Comparison of ENCODE assay signal across 8 cellular contexts in the genomic region with DNA sequence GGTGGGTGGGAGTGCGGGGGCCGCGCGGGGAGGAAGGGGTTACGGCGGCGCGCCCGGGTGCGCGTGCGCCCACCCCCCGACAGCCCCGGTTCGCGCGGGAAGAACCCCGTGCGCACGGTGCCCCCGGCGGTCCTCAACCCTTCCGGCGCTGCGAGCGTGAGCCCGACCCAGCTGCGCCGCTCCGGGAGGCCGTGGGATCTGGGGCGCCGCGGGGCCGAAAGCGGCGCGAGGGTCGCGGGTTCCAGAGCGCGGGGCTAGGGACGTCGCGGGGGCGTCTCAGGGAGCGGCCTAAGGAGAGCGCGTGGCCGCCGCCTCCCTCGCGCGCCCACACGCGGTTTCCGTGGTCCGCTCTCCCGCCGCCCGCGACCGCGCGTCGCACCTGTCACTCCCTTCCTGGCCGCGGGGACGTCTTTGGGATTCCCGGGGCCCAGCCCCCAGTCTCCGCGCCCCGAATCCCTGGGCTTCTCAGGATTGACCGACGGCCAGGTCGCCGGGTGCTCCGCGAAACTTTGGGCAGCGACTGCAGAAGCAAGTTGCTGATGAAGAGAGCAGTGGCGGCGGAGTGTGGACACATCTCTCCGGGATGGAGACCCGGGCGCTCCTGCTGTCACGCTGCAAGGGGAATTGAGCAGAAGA. TPM values are rescaled to one million over a fixed set of nuclear protein-coding genes. Genes with fewer than 3 reads are reported as not detected.
DNase-seq lines count a peak whose midpoint lies in the region; ATAC-seq, FAIRE-seq and TF ChIP-seq lines count a peak whose summit lies in the region.

No MANE protein-coding gene starts in this region.

- H3K4me1 ChIP-seq in Peyer's patch (peaks cover 0 to 25% (median 0%) of the 10 kb centered on the region in 4 donors), heart left ventricle (peaks cover 0 to 45% (median 14%) of the 10 kb centered on the region in 12 donors)

- H3K27ac Mint-ChIP-seq in activated naive CD8-positive, alpha-beta T cell treated with anti-CD3 and anti-CD28 coated beads for 36 hours: peak overlapping the region; percentile 85

- peak overlapping the region; percentile 96 for H3K4me3 Mint-ChIP-seq in activated naive CD8-positive, alpha-beta T cell treated with anti-CD3 and anti-CD28 coated beads for 36 hours

- TF ChIP-seq CTCF in Peyer's patch (IDR thresholded peaks at IDR 0.05) (peak in 2 of 6 experiments; percentile 20 to 21), heart left ventricle (IDR thresholded peaks at IDR 0.05) (no peak)

- FAIRE-seq in GM12891 (lab: Jason Lieb, UNC): peak; percentile 35

- H3K27me3 ChIP-seq in Peyer's patch: no peaks in the 10 kb centered on the region
- no peaks in the 10 kb centered on the region for H3K27me3 ChIP-seq in heart left ventricle

- H3K36me3 ChIP-seq in Peyer's patch (peaks cover 0 to 15% (median 0%) of the 10 kb centered on the region in 3 donors), heart left ventricle (peaks cover 0 to 18% (median 13%) of the 10 kb centered on the region in 9 donors)

- no peaks in the 10 kb centered on the region for H3K27me3 Mint-ChIP-seq in activated naive CD8-positive, alpha-beta T cell treated with anti-CD3 and anti-CD28 coated beads for 36 hours

- peaks cover 37% of the 10 kb centered on the region for H3K4me1 Mint-ChIP-seq in activated naive CD8-positive, alpha-beta T cell treated with anti-CD3 and anti-CD28 coated beads for 36 hours

- H3K27ac ChIP-seq in Peyer's patch: peak overlapping the region; percentile 91 to 97 (median 96)
- peak overlapping the region; percentile 90 to 99 (median 94) for H3K27ac ChIP-seq in heart left ventricle

- 0 to 20% (median 1%) methylated on average over 2 to 86 of the region's 86 CpGs for WGBS in heart left ventricle, 4 donors

- TF ChIP-seq POLR2A in GM12891 (IDR thresholded peaks at IDR 0.05; ENCODE audit: low read depth, low read length) (no peak), Peyer's patch (IDR thresholded peaks at IDR 0.05) (no peak), heart left ventricle (IDR thresholded peaks at IDR 0.05) (no peak)

- DNase-seq in GM12891 (ENCODE audit: insufficient read length, low spot score): peak; percentile 41
- DNase-seq in Peyer's patch: peak; percentile 54 to 74 (median 73)
- DNase-seq in activated naive CD8-positive, alpha-beta T cell treated with anti-CD3 and anti-CD28 coated beads for 36 hours: peak; percentile 54
- peak; percentile 45 to 74 (median 52) for DNase-seq in heart left ventricle
- peak; percentile 40 for DNase-seq in pons (ENCODE audit: low spot score)
- DNase-seq in NCI-H510A treated with DMSO at 0.1 percent for 48 hours (lab: John Stamatoyannopoulos, UW): no peak
- DNase-seq in A172 (ENCODE audit: low spot score): no peak

- no peaks in the 10 kb centered on the region for H3K9me3 ChIP-seq in Peyer's patch
- H3K9me3 ChIP-seq in heart left ventricle: no peaks in the 10 kb centered on the region

- ATAC-seq in HG02588 (IDR thresholded peaks at IDR 0.05; ENCODE audit: unreplicated experiment) (peak; percentile 23), heart left ventricle (peak in 2 of 4 donors; percentile 9 to 30)

- peak overlapping the region; percentile 66 to 96 (median 86) for H3K4me3 ChIP-seq in Peyer's patch
- H3K4me3 ChIP-seq in heart left ventricle: peak overlapping the region; percentile 76 to 99 (median 96)

- intact Hi-C loops in heart left ventricle (cut with DNase I): loop anchor here in 3 of 10 donors (5.0 to 10.0 kb wide), 4 partner anchors 61 to 241 kb away; partner anchors contain the start of genes MEI1 (in 1 of the 3), NAGA (in 1 of the 3), PHETA2 (in 1 of the 3) and SMDT1 (in 1 of the 3)

- H3K9me3 Mint-ChIP-seq in activated naive CD8-positive, alpha-beta T cell treated with anti-CD3 and anti-CD28 coated beads for 36 hours: peaks cover 5% of the 10 kb centered on the region

- H3K36me3 Mint-ChIP-seq in activated naive CD8-positive, alpha-beta T cell treated with anti-CD3 and anti-CD28 coated beads for 36 hours: peaks cover 54% of the 10 kb centered on the region

TF ChIP-seq in GM12891, 5 proteins besides CTCF, POLR2A, EP300 and RAD21:
- TF ChIP-seq TAF1 (IDR thresholded peaks at IDR 0.05; ENCODE audit: low read depth, low read length) (0 out of 2 replicates have a peak, but pooled peaks have one; percentile 35), PAX5 (IDR thresholded peaks at IDR 0.05; ENCODE audit: insufficient read depth, low read length, severe bottlenecking) (no peak)

RNA-seq across cellular contexts. Expression of gene SREBF2, which starts 0.6 kb away (rescaled TPM):
- 92.2 TPM for polyA plus RNA-seq in GM12891 (2012; ENCODE audit: low read depth, missing spikeins)
- total RNA-seq in Peyer's patch: 100 to 1,000 TPM in 3 of 4 donors, 10 to 100 TPM in 1; 66.0 to 221 (median 144) TPM
- total RNA-seq in activated naive CD8-positive, alpha-beta T cell treated with anti-CD3 and anti-CD28 coated beads for 36 hours: 10 to 100 TPM; 68.1 to 74.8 TPM
- total RNA-seq in heart left ventricle: 100 to 1,000 TPM in 3 of 9 donors, 10 to 100 TPM in 6; 49.1 to 109 (median 73.0) TPM
- polyA plus RNA-seq in heart left ventricle: 100 to 1,000 TPM in 1 of 2 donors, 10 to 100 TPM in 1; 39.4 to 115 TPM
- total RNA-seq in A172 (2014; rRNA removed; shearing (Covaris generic)): 15.8 and 17.7 TPM in 2 replicates

RNA-seq across cellular contexts. Expression of gene CCDC134, which starts 33.0 kb away (rescaled TPM):
- polyA plus RNA-seq in GM12891 (2012; ENCODE audit: low read depth, missing spikeins): 3.8 TPM
- total RNA-seq in Peyer's patch: 10 to 100 TPM in 2 of 4 donors, 1 to 10 TPM in 2; 8.1 to 20.6 (median 10.2) TPM
- total RNA-seq in activated naive CD8-positive, alpha-beta T cell treated with anti-CD3 and anti-CD28 coated beads for 36 hours: 10 to 100 TPM; 14.4 to 15.8 TPM
- 10 to 100 TPM in 1 of 9 donors, 1 to 10 TPM in 8; 2.3 to 10.2 (median 3.5) TPM for total RNA-seq in heart left ventricle
- polyA plus RNA-seq in heart left ventricle: 1 to 10 TPM; 2.2 to 5.0 TPM
- 5.7 and 6.2 TPM in 2 replicates for total RNA-seq in A172 (2014; rRNA removed; shearing (Covaris generic))

Comparison
In these comparisons a context has a peak if more than half of its experiments do, and no peak if none do; other contexts are left out.
1. DNase-seq: peak in GM12891 (single experiment), Peyer's patch (3 of 3), activated naive CD8-positive, alpha-beta T cell treated with anti-CD3 and anti-CD28 coated beads for 36 hours (single experiment), heart left ventricle (5 of 5) and pons (single experiment); none in NCI-H510A treated with DMSO at 0.1 percent for 48 hours (single experiment) and A172 (single experiment).